In the genomic region with DNA sequence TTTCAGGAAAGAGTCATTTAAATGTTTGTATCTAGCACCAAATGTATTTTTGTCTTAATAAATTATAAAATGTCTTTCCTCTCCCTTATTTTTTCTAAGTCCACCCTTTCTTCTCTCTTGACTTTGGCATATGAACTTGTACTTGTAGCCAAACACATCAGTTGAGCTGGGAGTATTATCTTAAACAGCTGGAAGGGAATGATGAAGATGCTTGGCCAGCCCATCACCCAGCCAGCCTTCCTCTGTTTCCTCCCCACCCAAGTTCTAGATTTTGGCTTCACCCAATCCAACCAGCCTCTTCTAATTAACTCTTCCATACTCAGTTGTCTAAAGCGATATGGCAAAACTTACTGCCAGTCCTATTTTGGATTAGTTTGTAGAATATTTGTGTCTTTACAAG, we compare ENCODE assay signal across 23 cellular contexts.
"Had no signal": no experiment of that assay in that cellular context is flagged by ENCODE, and none has a peak within 500 bp of the region (broad histone marks: within the 10 kb centered on the region; RNA-seq: fewer than 3 reads in every experiment).

No MANE protein-coding gene starts in this region.

- H3K36me3 ChIP-seq: esophagus squamous epithelium, gastrocnemius medialis, left lung, lower lobe of right lung, ovary, stomach, thyroid gland had no signal

- H3K9me3 ChIP-seq: esophagus squamous epithelium, gastrocnemius medialis, left lung, lower lobe of right lung, ovary, psoas muscle, stomach, thyroid gland had no signal

- ATAC-seq: gastrocnemius medialis; left lung; lower lobe of right lung; naive thymus-derived CD8-positive, alpha-beta T cell; psoas muscle; sciatic nerve; stimulated activated effector memory CD8-positive, alpha-beta T cell treated with anti-CD3 and anti-CD28 coated beads, Interleukin-12 subunit alpha, Interleukin-12 subunit beta, amount 100 ng/mL, for 72 hours had no signal

- H3K27ac ChIP-seq: coronary artery, esophagus squamous epithelium, gastrocnemius medialis, left lung, lower lobe of right lung, ovary, psoas muscle, thyroid gland had no signal

- H3K4me3 ChIP-seq: coronary artery, esophagus squamous epithelium, gastrocnemius medialis, left lung, lower lobe of right lung, ovary, psoas muscle, stomach, thyroid gland had no signal

- DNase-seq: dermis blood vessel endothelial cell; effector memory CD4-positive, alpha-beta T cell; esophagus squamous epithelium; foreskin fibroblast; gastrocnemius medialis; head of caudate nucleus; left lung; lower lobe of right lung; naive thymus-derived CD8-positive, alpha-beta T cell; occipital lobe; ovary; posterior cingulate gyrus; psoas muscle; retina; stimulated activated CD4-positive, alpha-beta T cell treated with anti-CD3 and anti-CD28 coated beads, Interleukin-2, amount 100 ng/mL, for 24 hours; stimulated activated CD4-positive, alpha-beta T cell treated with anti-CD3 and anti-CD28 coated beads, Interleukin-4, amount 100 ng/mL, for 24 hours; stimulated activated naive CD4-positive, alpha-beta T cell treated with Interleukin-2 at 50 U/mL for 16 hours; stomach; thyroid gland; trophoblast cell had no signal

- H3K4me1 ChIP-seq: left lung, lower lobe of right lung, thyroid gland had no signal

- H3K27me3 ChIP-seq: esophagus squamous epithelium, gastrocnemius medialis, left lung, ovary, stomach, thyroid gland had no signal
